In genomic region chr11:16312242-16312641, GRCh38 we compare ENCODE assay signal across 14 cellular contexts.
"Had no signal": no experiment of that assay in that cellular context is flagged by ENCODE, and none has a peak within 500 bp of the region (broad histone marks: within the 10 kb centered on the region; RNA-seq: fewer than 3 reads in every experiment).

No MANE protein-coding gene starts in this region.

- ATAC-seq: left lung; pancreas; stimulated activated memory B cell treated with anti-CD40 and anti-IgM and Interleukin-4, amounts not matched to agents 10 μg/mL and 1 μg/mL and 100 μg/mL, for 72 hours had no signal

- DNase-seq: activated CD4-positive, alpha-beta T cell treated with anti-CD3 and anti-CD28 coated beads, Interleukin-2, amount 50 U/mL, for 1 hour; activated CD8-positive, alpha-beta memory T cell treated with anti-CD3 and anti-CD28 coated beads for 24 hours; activated naive CD4-positive, alpha-beta T cell treated with Interleukin-2 at 50 U/mL for 16 hours; anterior cingulate cortex; brain microvascular endothelial cell; esophagus squamous epithelium; hippocampal formation; kidney; left lung; naive B cell; pancreas; stimulated activated CD4-positive, alpha-beta T cell treated with anti-CD3 and anti-CD28 coated beads, Interleukin-2, amount 100 ng/mL, for 48 hours; thyroid gland had no signal
